28 cellular contexts compared by ENCODE assay signal in genomic region chr18:9949861-9950260, GRCh38.
"Had no signal": no experiment of that assay in that cellular context is flagged by ENCODE, and none has a peak within 500 bp of the region (broad histone marks: within the 10 kb centered on the region; RNA-seq: fewer than 3 reads in every experiment).

No MANE protein-coding gene starts in this region.

- H3K27me3 ChIP-seq: body of pancreas, cardiac muscle cell, dorsolateral prefrontal cortex, gastrocnemius medialis, pancreas, sigmoid colon, tibial nerve had no signal

- H3K4me1 ChIP-seq: gastrocnemius medialis, pancreas, prostate gland had no signal

- H3K9me3 Mint-ChIP-seq: activated naive CD4-positive, alpha-beta T cell treated with anti-CD3 and anti-CD28 coated beads, Interleukin-2, amount 50 U/mL, for 72 hours; activated T-helper 2 cell treated with anti-CD3 and anti-CD28 coated beads, Interferon-gamma antibody, Interleukin-2, Interleukin-4, amounts not matched to agents 10 μg/mL and 5 μg/mL and 100 μg/mL, durations not matched to agents 14 hours and 24 hours and 36 hours; naive B cell; nephron progenitor cell had no signal

- H3K36me3 ChIP-seq: prostate gland had no signal

- H3K4me3 ChIP-seq: body of pancreas, cardiac muscle cell, coronary artery, dorsolateral prefrontal cortex, gastrocnemius medialis, pancreas, prostate gland, sigmoid colon, tibial nerve had no signal

- H3K27ac Mint-ChIP-seq: activated naive CD4-positive, alpha-beta T cell treated with anti-CD3 and anti-CD28 coated beads, Interleukin-2, amount 50 U/mL, for 72 hours; activated T-helper 2 cell treated with anti-CD3 and anti-CD28 coated beads, Interferon-gamma antibody, Interleukin-2, Interleukin-4, amounts not matched to agents 10 μg/mL and 5 μg/mL and 100 μg/mL, durations not matched to agents 14 hours and 24 hours and 36 hours; nephron progenitor cell had no signal

- ATAC-seq: activated naive CD4-positive, alpha-beta T cell treated with anti-CD3 and anti-CD28 coated beads, Interleukin-2, amount 50 U/mL, for 72 hours; body of pancreas; gastrocnemius medialis; left colon had no signal

- DNase-seq: activated CD4-positive, alpha-beta T cell treated with anti-CD3 and anti-CD28 coated beads for 4 hours; activated CD4-positive, alpha-beta T cell treated with anti-CD3 and anti-CD28 coated beads, Interleukin-2, amount 50 U/mL, for 4 hours; activated CD4-positive, CD25-positive, alpha-beta regulatory T cell; anterior cingulate cortex; body of pancreas; cerebellar nuclear complex; dorsolateral prefrontal cortex; effector memory CD4-positive, alpha-beta T cell; gastrocnemius medialis; glutamatergic neuron; kidney; left colon; naive B cell; nephron progenitor cell; pancreas; retina; sigmoid colon; small intestine; stimulated activated CD4-positive, alpha-beta T cell treated with anti-CD3 and anti-CD28 coated beads, Interleukin-15, amount 100 ng/mL, for 24 hours; stimulated activated CD4-positive, alpha-beta T cell treated with anti-CD3 and anti-CD28 coated beads, Interleukin-2, amount 100 ng/mL, for 24 hours; stimulated activated naive CD4-positive, alpha-beta T cell; T-helper 2 cell had no signal

- H3K27me3 Mint-ChIP-seq: naive B cell had no signal

- H3K9me3 ChIP-seq: body of pancreas, gastrocnemius medialis, pancreas, prostate gland, sigmoid colon, tibial nerve had no signal

- H3K27ac ChIP-seq: body of pancreas, cardiac muscle cell, coronary artery, gastrocnemius medialis, pancreas, prostate gland had no signal

- H3K4me3 Mint-ChIP-seq: naive B cell, nephron progenitor cell had no signal
